18 cellular contexts compared by ENCODE assay signal in the genomic region with DNA sequence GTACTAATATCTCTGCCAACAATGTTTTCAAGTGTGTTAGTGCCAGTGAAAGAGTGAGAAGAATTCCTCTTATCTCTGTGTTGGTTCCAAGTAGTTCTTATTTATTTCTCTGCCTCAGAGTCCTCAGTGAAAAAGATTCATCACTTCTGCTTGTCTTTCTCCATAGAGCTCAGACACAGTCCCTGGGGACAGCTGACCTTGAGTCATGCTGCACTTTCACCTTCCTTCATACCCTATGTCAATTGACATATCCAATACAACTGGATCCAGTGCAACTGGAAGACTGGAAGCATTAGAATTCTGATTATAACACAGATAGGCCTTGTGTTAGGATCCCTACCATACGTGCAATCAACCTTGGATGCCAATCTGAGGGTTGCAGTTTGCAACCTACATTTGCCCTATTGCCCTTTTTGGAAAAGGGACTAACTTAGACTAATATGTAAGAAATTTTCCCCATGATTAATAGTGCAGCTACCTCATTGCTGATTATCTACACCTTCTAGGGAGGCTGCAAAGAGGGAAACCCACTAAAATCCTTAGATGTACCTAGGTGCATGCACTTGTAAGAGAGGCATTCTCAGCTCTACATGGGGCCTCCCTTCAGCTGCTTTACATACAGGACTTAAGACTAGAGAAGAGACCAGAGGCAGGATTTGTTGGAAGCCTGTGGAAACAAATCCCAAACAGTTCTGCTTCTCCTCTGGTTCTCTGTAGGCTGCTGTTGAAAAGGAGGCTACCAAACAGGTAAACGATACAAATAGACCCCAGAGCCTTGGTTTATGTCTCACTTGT.
"Had no signal": no experiment of that assay in that cellular context is flagged by ENCODE, and none has a peak within 500 bp of the region (broad histone marks: within the 10 kb centered on the region; RNA-seq: fewer than 3 reads in every experiment).

No MANE protein-coding gene starts in this region.

- H3K27ac ChIP-seq: colonic mucosa, gastroesophageal sphincter, heart left ventricle, prostate gland, right atrium auricular region, skin epidermis had no signal

- H3K9me3 ChIP-seq: colonic mucosa, heart left ventricle, prostate gland, right atrium auricular region had no signal

- H3K36me3 ChIP-seq: colonic mucosa, prostate gland had no signal

- DNase-seq: activated CD4-positive, alpha-beta T cell treated with anti-CD3 and anti-CD28 coated beads, Interleukin-2, amount 50 U/mL, for 1 hour; activated CD8-positive, alpha-beta memory T cell treated with anti-CD3 and anti-CD28 coated beads, Interleukin-2, amount 50 U/mL, for 4 hours; activated effector memory CD4-positive, alpha-beta T cell treated with Interleukin-2 at 50 U/mL for 16 hours; activated naive CD4-positive, alpha-beta T cell treated with anti-CD3 and anti-CD28 coated beads, Interleukin-2, amount 50 U/mL, for 16 hours; activated T-cell treated with anti-CD3 and anti-CD28 coated beads, Interleukin-2, amount 50 U/mL, for 48 hours; aorta; colonic mucosa; heart left ventricle; left ventricle myocardium superior; stimulated activated CD4-positive, alpha-beta T cell treated with anti-CD3 and anti-CD28 coated beads, Interleukin-2, amount 100 ng/mL, for 48 hours; stimulated activated naive CD8-positive, alpha-beta T cell treated with anti-CD3 and anti-CD28 coated beads, Interleukin-15, amount 100 ng/mL, for 72 hours; T-helper 1 cell; T1000; trophoblast cell had no signal

- H3K4me3 ChIP-seq: colonic mucosa, gastroesophageal sphincter, heart left ventricle, prostate gland, right atrium auricular region, skin epidermis had no signal

- H3K27me3 ChIP-seq: colonic mucosa, gastroesophageal sphincter, heart left ventricle, right atrium auricular region had no signal

- H3K4me1 ChIP-seq: colonic mucosa, gastroesophageal sphincter, prostate gland, right atrium auricular region had no signal
